Comparison of ENCODE assay signal across 2 cellular contexts in genomic region chr13:44410328-44410859, GRCh38.
TF ChIP-seq lines count a peak whose summit lies in the region.

No MANE protein-coding gene starts in this region.

TF ChIP-seq in HEK293, 187 proteins besides CTCF, POLR2A, EP300 and RAD21:
- TF ChIP-seq ZNF18 (tag by site-specific recombination; IDR thresholded peaks at IDR 0.05) (no peak), PRDM6 (tag by site-specific recombination; IDR thresholded peaks at IDR 0.05) (no peak), ZNF423 (tag by site-specific recombination; IDR thresholded peaks at IDR 0.05) (no peak), ZNF26 (tag by site-specific recombination; IDR thresholded peaks at IDR 0.05) (no peak), ZIC2 (tag by site-specific recombination; IDR thresholded peaks at IDR 0.05) (peak; percentile 90), ZNF2 (tag by site-specific recombination; IDR thresholded peaks at IDR 0.05) (no peak)

TF ChIP-seq in H1, 55 proteins besides CTCF, POLR2A, EP300 and RAD21:
- TF ChIP-seq CTBP2 (IDR thresholded peaks at IDR 0.05; ENCODE audit: borderline replicate concordance, insufficient read depth, insufficient read length, low read length) (no peak), CEBPB (IDR thresholded peaks at IDR 0.05; ENCODE audit: low read depth, low read length) (no peak)
TF ChIP-seq in H1: peak in this region for 0.
